Comparison of ENCODE assay signal across 9 cellular contexts in the genomic region with DNA sequence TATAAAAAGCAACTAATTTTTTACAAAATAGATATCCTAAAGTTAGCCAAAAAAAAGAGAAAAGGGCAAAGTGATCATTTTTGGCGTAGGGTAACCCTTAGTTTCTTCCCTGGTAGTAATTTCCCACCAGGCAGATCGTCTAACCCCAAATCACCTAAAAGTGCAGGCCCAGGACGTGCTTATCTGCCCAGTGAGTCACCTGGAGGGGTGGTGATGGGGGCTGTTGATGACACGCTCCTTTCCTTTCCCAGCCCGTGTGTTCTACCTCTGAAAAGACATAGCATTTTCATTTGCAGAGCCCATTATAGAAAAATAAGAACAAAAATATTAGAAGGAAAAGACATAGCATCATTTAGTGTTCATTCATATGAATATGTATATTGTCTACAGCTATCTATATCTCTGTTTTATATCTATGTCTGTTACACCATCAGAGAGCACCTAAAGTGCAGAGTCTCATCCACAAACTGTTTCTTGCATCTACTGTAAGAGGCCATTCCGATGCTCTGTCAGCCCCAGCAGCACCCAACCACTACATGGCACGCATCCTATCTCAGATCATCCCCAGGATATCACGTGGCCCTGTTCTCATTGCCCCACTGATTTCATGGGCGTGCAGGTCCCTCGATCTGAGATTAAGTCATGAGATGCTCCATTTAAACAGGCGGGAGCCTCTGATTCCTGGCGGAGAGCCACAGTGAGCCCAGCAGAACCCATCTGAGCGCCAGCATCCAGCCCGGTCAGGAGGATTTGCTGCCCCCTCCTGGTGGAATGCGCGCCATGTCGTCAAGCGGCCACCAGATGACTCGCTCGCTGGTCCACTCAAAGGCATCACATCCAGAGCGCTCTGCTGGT. TPM values are rescaled to one million over a fixed set of nuclear protein-coding genes. Genes with fewer than 3 reads are reported as not detected.
DNase-seq lines count a peak whose midpoint lies in the region; ATAC-seq, FAIRE-seq and TF ChIP-seq lines count a peak whose summit lies in the region.
"Had no signal": no experiment of that assay in that cellular context is flagged by ENCODE, and none has a peak within 500 bp of the region (broad histone marks: within the 10 kb centered on the region; RNA-seq: fewer than 3 reads in every experiment).

No MANE protein-coding gene starts in this region.

- peak; percentile 98 to 99 for ATAC-seq in A549
- ATAC-seq in GM18511 (IDR thresholded peaks at IDR 0.05; ENCODE audit: unreplicated experiment) = peak; percentile 72
- peak; percentile 89 to 95 (median 94) for ATAC-seq in heart left ventricle

- TF ChIP-seq CTCF in A549 (IDR thresholded peaks at IDR 0.05) = peak; percentile 92
- TF ChIP-seq CTCF in heart left ventricle (IDR thresholded peaks at IDR 0.05) = peak; percentile 84 to 99 (median 90)
- TF ChIP-seq CTCF in prostate gland (IDR thresholded peaks at IDR 0.05) = peak; percentile 53 to 90 (median 82)
- peak; percentile 75 to 87 (median 86) for TF ChIP-seq CTCF in vagina (IDR thresholded peaks at IDR 0.05)

- H3K4me3 Mint-ChIP-seq in activated naive CD8-positive, alpha-beta T cell treated with anti-CD3 and anti-CD28 coated beads for 36 hours = no peak overlapping the region
- H3K4me3 Mint-ChIP-seq: stimulated activated naive CD8-positive, alpha-beta T cell treated with anti-CD3 and anti-CD28 coated beads, Interleukin-15, Interleukin-2, amounts not matched to agents 100 ng/mL and 50 ng/mL, for 24 hours had no signal

- H3K9me3 Mint-ChIP-seq in activated naive CD8-positive, alpha-beta T cell treated with anti-CD3 and anti-CD28 coated beads for 36 hours = no peaks in the 10 kb centered on the region
- H3K9me3 Mint-ChIP-seq: stimulated activated naive CD8-positive, alpha-beta T cell treated with anti-CD3 and anti-CD28 coated beads, Interleukin-15, Interleukin-2, amounts not matched to agents 100 ng/mL and 50 ng/mL, for 24 hours had no signal

- TF ChIP-seq POLR2A in A549 (IDR thresholded peaks at IDR 0.05; ENCODE audit: low read length) (no peak), heart left ventricle (IDR thresholded peaks at IDR 0.05) (no peak), prostate gland (IDR thresholded peaks at IDR 0.05) (no peak), vagina (IDR thresholded peaks at IDR 0.05) (no peak)

- H3K27me3 ChIP-seq in heart left ventricle (peaks cover 0 to 44% (median 0%) of the 10 kb centered on the region in 9 donors), prostate gland (replicated peaks; ENCODE audit: insufficient read depth) (no peaks in the 10 kb centered on the region), vagina (no peaks in the 10 kb centered on the region)

- CTCF ChIA-PET in A549 (lab: Yijun Ruan, JAX) = interaction anchor here (0.6 to 2.4 kb wide), 20 partner anchors 9 to 160 kb away, joined by 3 to 10 read pairs (median 3); a partner anchor contains a TSS

- peak; percentile 85 to 87 for TF ChIP-seq RAD21 in A549 (conservative IDR thresholded peaks at IDR 0.05 in 1 of 2, IDR thresholded peaks at IDR 0.05 in 1 of 2)

- FAIRE-seq in A549 (lab: Jason Lieb, UNC) = no peak

- intact Hi-C loops in heart left ventricle (cut with DNase I) (loop anchor here in 9 of 10 donors (1.0 to 5.0 kb wide), 4 partner anchors 59 to 63 kb away; a partner anchor contains a TSS), prostate gland (cut with DNase I) (loop anchor here (5.0 kb wide), 1 partner anchor 64 kb away; no protein-coding TSS in a partner anchor), vagina (cut with DNase I) (loop anchor here (2.0 kb wide), 1 partner anchor 63 kb away; no protein-coding TSS in a partner anchor)

- 17% methylated on average over 20 of the region's 21 CpGs for WGBS in A549 (ENCODE audit: missing lambda C conversion rate)
- 16 to 23% (median 20%) methylated on average over 16 to 21 of the region's 21 CpGs for WGBS in heart left ventricle, 4 donors
- 17% methylated on average over 21 of the region's 21 CpGs for WGBS in prostate gland

- H3K27ac Mint-ChIP-seq in activated naive CD8-positive, alpha-beta T cell treated with anti-CD3 and anti-CD28 coated beads for 36 hours = no peak overlapping the region
- H3K27ac Mint-ChIP-seq: stimulated activated naive CD8-positive, alpha-beta T cell treated with anti-CD3 and anti-CD28 coated beads, Interleukin-15, Interleukin-2, amounts not matched to agents 100 ng/mL and 50 ng/mL, for 24 hours had no signal

- H3K27ac ChIP-seq in A549 = no peak overlapping the region
- H3K27ac ChIP-seq in heart left ventricle = no peak overlapping the region
- no peak overlapping the region for H3K27ac ChIP-seq in prostate gland
- H3K27ac ChIP-seq in vagina = no peak overlapping the region

- POLR2A ChIA-PET in A549 (lab: Yijun Ruan, JAX) = no interaction called here

- TF ChIP-seq EP300 in A549 (IDR thresholded peaks at IDR 0.05) = no peak

- no peaks in the 10 kb centered on the region for H3K36me3 ChIP-seq in heart left ventricle
- H3K36me3 ChIP-seq in prostate gland = no peaks in the 10 kb centered on the region
- no peaks in the 10 kb centered on the region for H3K36me3 ChIP-seq in vagina

- H3K9me3 ChIP-seq in A549 = peaks cover 21% of the 10 kb centered on the region
- peaks cover 0 to 5% (median 0%) of the 10 kb centered on the region in 12 donors for H3K9me3 ChIP-seq in heart left ventricle
- H3K9me3 ChIP-seq in prostate gland = no peaks in the 10 kb centered on the region
- no peaks in the 10 kb centered on the region for H3K9me3 ChIP-seq in vagina

- H3K27me3 Mint-ChIP-seq in activated naive CD8-positive, alpha-beta T cell treated with anti-CD3 and anti-CD28 coated beads for 36 hours = peaks cover 38% of the 10 kb centered on the region

- H3K4me1 ChIP-seq in A549 = no peaks in the 10 kb centered on the region
- H3K4me1 ChIP-seq in heart left ventricle = peaks cover 0 to 3% (median 0%) of the 10 kb centered on the region in 12 donors
- no peaks in the 10 kb centered on the region for H3K4me1 ChIP-seq in prostate gland (replicated peaks)
- H3K4me1 ChIP-seq in vagina = no peaks in the 10 kb centered on the region

- peaks cover 7% of the 10 kb centered on the region for H3K4me1 Mint-ChIP-seq in activated naive CD8-positive, alpha-beta T cell treated with anti-CD3 and anti-CD28 coated beads for 36 hours

- peak overlapping the region; percentile 11; the same call in 1 of the 3 replicates for H3K4me2 ChIP-seq in A549

- H3K4me3 ChIP-seq in A549 = no peak overlapping the region
- H3K4me3 ChIP-seq in heart left ventricle = no peak overlapping the region
- H3K4me3 ChIP-seq in prostate gland = no peak overlapping the region
- no peak overlapping the region for H3K4me3 ChIP-seq in vagina

- no peaks in the 10 kb centered on the region for H3K36me3 Mint-ChIP-seq in activated naive CD8-positive, alpha-beta T cell treated with anti-CD3 and anti-CD28 coated beads for 36 hours

- DNase-seq in A549 (ENCODE audit: low read depth in 1 of 2, low spot score in 1 of 2) (peak; percentile 57 to 82), NCI-H1092 (lab: John Stamatoyannopoulos, UW) (peak; percentile 56), SW480 (ENCODE audit: low spot score) (peak; percentile 79), heart left ventricle (peak; percentile 85 to 90 (median 87)), prostate gland (ENCODE audit: low spot score) (peak; percentile 79), vagina (ENCODE audit: extremely low spot score in 2 of 2) (no peak)
- peak; percentile 79 for DNase-seq in activated naive CD8-positive, alpha-beta T cell treated with anti-CD3 and anti-CD28 coated beads for 36 hours

RNA-seq across cellular contexts. Expression of a gene that starts 8.5 kb away (rescaled TPM):
- polyA plus RNA-seq in A549 (2011; rRNA removed) (not detected in 2 replicates), A549 (2017; fragmentation: RNase III; extraction: RNeasy Plus Mini Kit Qiagen cat#74134 plus additional on column Dnase treatment) (not detected in 3 replicates), heart left ventricle (1 to 10 TPM; 1.3 to 3.7 TPM)
- not detected in 2 replicates for polyA plus RNA-seq in A549 (2012; cell fraction: cytosol; rRNA removed)
- not detected in 2 replicates for polyA plus RNA-seq in A549 (2012; cell fraction: nucleus; rRNA removed)
- polyA minus RNA-seq in A549 (2011; rRNA and poly(A)+ RNA removed) = not detected in 2 replicates
- total RNA-seq in activated naive CD8-positive, alpha-beta T cell treated with anti-CD3 and anti-CD28 coated beads for 36 hours = not detected
- total RNA-seq in heart left ventricle (10 to 100 TPM in 2 of 9 donors, 1 to 10 TPM in 6, under 1 TPM in 1; 0.54 to 31.4 (median 3.8) TPM), prostate gland (1 to 10 TPM in 1 of 2 donors, under 1 TPM in 1; 0.73 to 5.9 TPM), vagina (20.4 TPM)

RNA-seq across cellular contexts. Expression of a gene that starts 11.3 kb away (rescaled TPM):
- not detected in 2 replicates for polyA plus RNA-seq in A549 (2011; rRNA removed)
- not detected in 2 replicates for polyA plus RNA-seq in A549 (2012; cell fraction: cytosol; rRNA removed)
- not detected in 2 replicates for polyA plus RNA-seq in A549 (2012; cell fraction: nucleus; rRNA removed)
- not detected in 3 replicates for polyA plus RNA-seq in A549 (2017; fragmentation: RNase III; extraction: RNeasy Plus Mini Kit Qiagen cat#74134 plus additional on column Dnase treatment)
- not detected in 2 replicates for polyA minus RNA-seq in A549 (2011; rRNA and poly(A)+ RNA removed)
- total RNA-seq in activated naive CD8-positive, alpha-beta T cell treated with anti-CD3 and anti-CD28 coated beads for 36 hours = not detected
- total RNA-seq in heart left ventricle = 10 to 100 TPM in 1 of 9 donors, 1 to 10 TPM in 4, under 1 TPM in 4; 0.44 to 20.9 (median 1.3) TPM
- polyA plus RNA-seq in heart left ventricle = 1 to 10 TPM; 1.0 to 1.7 TPM
- total RNA-seq in prostate gland = under 1 TPM in 1 of 2 donors, not detected in 1; 0.23 TPM
- total RNA-seq in vagina = 1.5 TPM

RNA-seq across cellular contexts. Expression of a gene that starts 25.8 kb away (rescaled TPM):
- polyA plus RNA-seq in A549 (2011; rRNA removed) (not detected in 2 replicates), A549 (2017; fragmentation: RNase III; extraction: RNeasy Plus Mini Kit Qiagen cat#74134 plus additional on column Dnase treatment) (not detected in 3 replicates), heart left ventricle (1 to 10 TPM; 1.4 to 4.0 TPM)
- polyA plus RNA-seq in A549 (2012; cell fraction: cytosol; rRNA removed) = not detected in 2 replicates
- 0.02 and 0.06 TPM in 2 replicates for polyA plus RNA-seq in A549 (2012; cell fraction: nucleus; rRNA removed)
- polyA minus RNA-seq in A549 (2011; rRNA and poly(A)+ RNA removed) = not detected in 2 replicates
- not detected for total RNA-seq in activated naive CD8-positive, alpha-beta T cell treated with anti-CD3 and anti-CD28 coated beads for 36 hours
- total RNA-seq in heart left ventricle (10 to 100 TPM in 2 of 9 donors, 1 to 10 TPM in 7; 1.8 to 22.2 (median 3.9) TPM), prostate gland (1 to 10 TPM in 1 of 2 donors, not detected in 1; 1.5 TPM), vagina (12.3 TPM)

RNA-seq across cellular contexts. Expression of a gene that starts 30.6 kb away (rescaled TPM):
- polyA plus RNA-seq in A549 (2011; rRNA removed) (1,440 and 1,504 TPM in 2 replicates), A549 (2017; fragmentation: RNase III; extraction: RNeasy Plus Mini Kit Qiagen cat#74134 plus additional on column Dnase treatment) (1,990 to 2,154 TPM (median 2,057 TPM) in 3 replicates), heart left ventricle (1,000 to 10,000 TPM; 1,306 to 2,068 TPM)
- 3,796 and 3,897 TPM in 2 replicates for polyA plus RNA-seq in A549 (2012; cell fraction: cytosol; rRNA removed)
- 2,499 and 2,687 TPM in 2 replicates for polyA plus RNA-seq in A549 (2012; cell fraction: nucleus; rRNA removed)
- polyA minus RNA-seq in A549 (2011; rRNA and poly(A)+ RNA removed) = 521 and 525 TPM in 2 replicates
- total RNA-seq in activated naive CD8-positive, alpha-beta T cell treated with anti-CD3 and anti-CD28 coated beads for 36 hours = 1,000 to 10,000 TPM; 1,783 to 1,787 TPM
- total RNA-seq in heart left ventricle (100 to 1,000 TPM; 551 to 937 (median 684) TPM), prostate gland (1,000 to 10,000 TPM; 1,667 to 3,369 TPM), vagina (1,892 TPM)

RNA-seq across cellular contexts. Expression of a gene that starts 40.2 kb away (rescaled TPM):
- polyA plus RNA-seq in A549 (2011; rRNA removed) (53.4 and 61.1 TPM in 2 replicates), A549 (2017; fragmentation: RNase III; extraction: RNeasy Plus Mini Kit Qiagen cat#74134 plus additional on column Dnase treatment) (79.0 to 90.9 TPM (median 87.7 TPM) in 3 replicates), heart left ventricle (10 to 100 TPM; 10.2 to 35.1 TPM)
- 140 and 185 TPM in 2 replicates for polyA plus RNA-seq in A549 (2012; cell fraction: cytosol; rRNA removed)
- polyA plus RNA-seq in A549 (2012; cell fraction: nucleus; rRNA removed) = 146 and 170 TPM in 2 replicates
- polyA minus RNA-seq in A549 (2011; rRNA and poly(A)+ RNA removed) = 41.8 and 48.8 TPM in 2 replicates
- total RNA-seq in activated naive CD8-positive, alpha-beta T cell treated with anti-CD3 and anti-CD28 coated beads for 36 hours = 10 to 100 TPM; 15.5 to 16.4 TPM
- total RNA-seq in heart left ventricle (10 to 100 TPM; 13.2 to 48.9 (median 23.5) TPM), prostate gland (100 to 1,000 TPM; 122 to 163 TPM), vagina (52.3 TPM)

Comparison
In these comparisons a context has a peak if more than half of its experiments do, and no peak if none do; other contexts are left out.
1. DNase-seq: peak in A549 (2 of 2), NCI-H1092 (single experiment), SW480 (single experiment), activated naive CD8-positive, alpha-beta T cell treated with anti-CD3 and anti-CD28 coated beads for 36 hours (single experiment), heart left ventricle (5 of 5) and prostate gland (single experiment); none in vagina (0 of 2).
2. Peak in every context shown above with its lines, with median percentiles within 50 percentile points of each other: ATAC-seq and CTCF ChIP-seq.